7 cellular contexts compared by ENCODE assay signal in genomic region chr7:137343483-137343841, GRCh38. TPM values are rescaled to one million over a fixed set of nuclear protein-coding genes. Genes with fewer than 3 reads are reported as not detected.
DNase-seq lines count a peak whose midpoint lies in the region; TF ChIP-seq lines count a peak whose summit lies in the region.

Gene PTN, minus strand, starts transcription at chr7:137343733. Its CDS starts 88,760 bp downstream, at chr7:137254973.

- H3K9me3 Mint-ChIP-seq in MCF 10A (ENCODE audit: unreplicated experiment): no peaks in the 10 kb centered on the region

- H3K4me3 Mint-ChIP-seq in MCF 10A (ENCODE audit: unreplicated experiment): peak within 1 kb of the TSS; percentile 68

- peak; percentile 59 for DNase-seq in NCI-H146 (lab: John Stamatoyannopoulos, UW)
- peak; percentile 68 for DNase-seq in MCF 10A (ENCODE audit: unreplicated experiment)
- peak; percentile 88 for DNase-seq in islet precursor cell
- peak; percentile 55 for DNase-seq in stromal cell of bone marrow (ENCODE audit: low read depth)
- no peak for DNase-seq in NCI-H128 (lab: John Stamatoyannopoulos, UW; ENCODE audit: unreplicated experiment)
- no peak for DNase-seq in KBM-7
- no peak for DNase-seq in NCI-H526 treated with DMSO at 0.1 percent for 48 hours (lab: John Stamatoyannopoulos, UW)

- BruUV-seq in MCF 10A (replicated peaks; lab: Mats Ljungman, UMichigan): no TSS peak

- H3K27me3 Mint-ChIP-seq in MCF 10A (ENCODE audit: insufficient read depth, unreplicated experiment): peaks cover 63% of the 10 kb centered on the region

- no peak for TF ChIP-seq CTCF in MCF 10A (IDR thresholded peaks at IDR 0.05; ENCODE audit: unreplicated experiment)

- POLR2A ChIA-PET in MCF 10A (lab: Yijun Ruan, JAX): no interaction called here

- intact Hi-C loops in MCF 10A (cut with micrococcal nuclease): no loop called here

- in situ Hi-C loops in KBM-7 (cut with MboI; ENCODE audit: low pct_unique_long_range_greater_than_20kb, low sequenced_read_pairs): no loop called here

- CTCF ChIA-PET in MCF 10A (lab: Yijun Ruan, JAX): interaction anchor here (1.2 kb wide), 1 partner anchor 39 kb away, joined by 4 read pairs; no protein-coding TSS in a partner anchor

- H3K36me3 Mint-ChIP-seq in MCF 10A (ENCODE audit: insufficient read depth, unreplicated experiment): no peaks in the 10 kb centered on the region

- H3K27ac Mint-ChIP-seq in MCF 10A (ENCODE audit: low read depth, unreplicated experiment): no peak within 1 kb of the TSS

- H3K4me1 Mint-ChIP-seq in MCF 10A (ENCODE audit: insufficient read depth, unreplicated experiment): peaks cover 5% of the 10 kb centered on the region

RNA-seq across cellular contexts. Expression of gene PTN, which starts in this region (rescaled TPM):
- 0.26 TPM in 1 of 2 replicates, not detected in the other for total RNA-seq in MCF 10A (2022)

Comparison
In these comparisons a context has a peak if more than half of its experiments do, and no peak if none do; other contexts are left out.
1. Peak in DNase-seq in MCF 10A; RNA of the gene not detected or under 1 TPM.
2. DNase-seq: peak in NCI-H146 (single experiment), islet precursor cell (single experiment) and stromal cell of bone marrow (single experiment); none in NCI-H128 (single experiment), KBM-7 (single experiment) and NCI-H526 treated with DMSO at 0.1 percent for 48 hours (single experiment).